ENCODE assay signal across 1 cellular context in genomic region chr2:241798631-241799521, GRCh38.
A peak's percentile ranks its signal among the peaks of the same experiment; 100 is the strongest.
TF ChIP-seq lines count a peak whose summit lies in the region.

No MANE protein-coding gene starts in this region.

TF ChIP-seq in HepG2, 621 proteins besides CTCF, POLR2A, EP300 and RAD21 (continued from another document and continues in another):
- TF ChIP-seq FOXP4 (CRISPR knock-in tag; IDR thresholded peaks at IDR 0.05), result no peak
- TF ChIP-seq HES4 (CRISPR knock-in tag; IDR thresholded peaks at IDR 0.05; ENCODE audit: borderline replicate concordance), result no peak
- no peak for TF ChIP-seq ASH2L (IDR thresholded peaks at IDR 0.05; ENCODE audit: insufficient read length, low read depth, low read length)
- TF ChIP-seq ZNF121 (CRISPR knock-in tag; IDR thresholded peaks at IDR 0.05), result no peak
- TF ChIP-seq ZNF607 (CRISPR knock-in tag; IDR thresholded peaks at IDR 0.05; ENCODE audit: borderline replicate concordance), result no peak
- TF ChIP-seq FOXO1 (CRISPR knock-in tag; IDR thresholded peaks at IDR 0.05), result no peak
- no peak for TF ChIP-seq TCF7L2 (IDR thresholded peaks at IDR 0.05; ENCODE audit: low read depth, low read length)
- TF ChIP-seq RBM39 (IDR thresholded peaks at IDR 0.05; ENCODE audit: low read depth, low read length, poor library complexity, severe bottlenecking), result no peak
- no peak for TF ChIP-seq HOXA7 (CRISPR knock-in tag; IDR thresholded peaks at IDR 0.05)
- no peak for TF ChIP-seq KDM1A (CRISPR knock-in tag; IDR thresholded peaks at IDR 0.05)
- no peak for TF ChIP-seq KDM4B (CRISPR knock-in tag; IDR thresholded peaks at IDR 0.05)
- no peak for TF ChIP-seq NR2F6 (IDR thresholded peaks at IDR 0.05)
- no peak for TF ChIP-seq NR2F6 (CRISPR knock-in tag; IDR thresholded peaks at IDR 0.05)
- TF ChIP-seq PRDM15 (CRISPR knock-in tag; IDR thresholded peaks at IDR 0.05), result no peak
- no peak for TF ChIP-seq ZNF224 (CRISPR knock-in tag; IDR thresholded peaks at IDR 0.05)
- no peak for TF ChIP-seq IRX3 (CRISPR knock-in tag; IDR thresholded peaks at IDR 0.05; ENCODE audit: borderline replicate concordance, low read depth)
- no peak for TF ChIP-seq ZBTB37 (CRISPR knock-in tag; IDR thresholded peaks at IDR 0.05)
- TF ChIP-seq ZNF772 (CRISPR knock-in tag; IDR thresholded peaks at IDR 0.05), result peak; percentile 60; the same call in 1 of the 2 replicates
- TF ChIP-seq ZNF780A (CRISPR knock-in tag; IDR thresholded peaks at IDR 0.05), result no peak
- no peak for TF ChIP-seq RFXAP (CRISPR knock-in tag; IDR thresholded peaks at IDR 0.05; ENCODE audit: borderline replicate concordance)
- TF ChIP-seq POGK (CRISPR knock-in tag; conservative IDR thresholded peaks at IDR 0.05), result no peak
- TF ChIP-seq ZFP37 (CRISPR knock-in tag; IDR thresholded peaks at IDR 0.05; ENCODE audit: borderline replicate concordance), result no peak
- no peak for TF ChIP-seq ZBTB42 (CRISPR knock-in tag; IDR thresholded peaks at IDR 0.05)
- no peak for TF ChIP-seq ZBTB20 (CRISPR knock-in tag; IDR thresholded peaks at IDR 0.05; ENCODE audit: borderline replicate concordance, low read depth)
- no peak for TF ChIP-seq ZNF10 (CRISPR knock-in tag; IDR thresholded peaks at IDR 0.05; ENCODE audit: borderline replicate concordance, low read depth)
- no peak for TF ChIP-seq ZNF720 (CRISPR knock-in tag; IDR thresholded peaks at IDR 0.05)
- TF ChIP-seq SOX6 (IDR thresholded peaks at IDR 0.05), result no peak
- no peak for TF ChIP-seq SOX6 (CRISPR knock-in tag; IDR thresholded peaks at IDR 0.05)
- peak; percentile 95 for TF ChIP-seq ZNF687 (CRISPR knock-in tag; IDR thresholded peaks at IDR 0.05)
- TF ChIP-seq PHF20 (CRISPR knock-in tag; IDR thresholded peaks at IDR 0.05), result peak; percentile 39; the same call in 1 of the 2 replicates
- TF ChIP-seq ZBTB10 (CRISPR knock-in tag; IDR thresholded peaks at IDR 0.05; ENCODE audit: borderline replicate concordance), result no peak
- TF ChIP-seq RBAK (CRISPR knock-in tag; IDR thresholded peaks at IDR 0.05), result no peak
- TF ChIP-seq FOXJ3 (CRISPR knock-in tag; IDR thresholded peaks at IDR 0.05; ENCODE audit: borderline replicate concordance), result no peak
- TF ChIP-seq ZNF451 (CRISPR knock-in tag; IDR thresholded peaks at IDR 0.05), result no peak
- TF ChIP-seq SRSF9 (IDR thresholded peaks at IDR 0.05; ENCODE audit: borderline replicate concordance, insufficient read depth, low read depth, low read length, poor library complexity, severe bottlenecking), result no peak
